Comparison of ENCODE assay signal across 3 cellular contexts in genomic region chr1:30095051-30095450, GRCh38.
"Had no signal": no experiment of that assay in that cellular context is flagged by ENCODE, and none has a peak within 500 bp of the region (broad histone marks: within the 10 kb centered on the region; RNA-seq: fewer than 3 reads in every experiment).

No MANE protein-coding gene starts in this region.

- DNase-seq: GDM1, GF-D8 had no signal

- H3K4me3 ChIP-seq: GM12878 had no signal

- ATAC-seq: GM12878 had no signal
